8 cellular contexts compared by ENCODE assay signal in the genomic region with DNA sequence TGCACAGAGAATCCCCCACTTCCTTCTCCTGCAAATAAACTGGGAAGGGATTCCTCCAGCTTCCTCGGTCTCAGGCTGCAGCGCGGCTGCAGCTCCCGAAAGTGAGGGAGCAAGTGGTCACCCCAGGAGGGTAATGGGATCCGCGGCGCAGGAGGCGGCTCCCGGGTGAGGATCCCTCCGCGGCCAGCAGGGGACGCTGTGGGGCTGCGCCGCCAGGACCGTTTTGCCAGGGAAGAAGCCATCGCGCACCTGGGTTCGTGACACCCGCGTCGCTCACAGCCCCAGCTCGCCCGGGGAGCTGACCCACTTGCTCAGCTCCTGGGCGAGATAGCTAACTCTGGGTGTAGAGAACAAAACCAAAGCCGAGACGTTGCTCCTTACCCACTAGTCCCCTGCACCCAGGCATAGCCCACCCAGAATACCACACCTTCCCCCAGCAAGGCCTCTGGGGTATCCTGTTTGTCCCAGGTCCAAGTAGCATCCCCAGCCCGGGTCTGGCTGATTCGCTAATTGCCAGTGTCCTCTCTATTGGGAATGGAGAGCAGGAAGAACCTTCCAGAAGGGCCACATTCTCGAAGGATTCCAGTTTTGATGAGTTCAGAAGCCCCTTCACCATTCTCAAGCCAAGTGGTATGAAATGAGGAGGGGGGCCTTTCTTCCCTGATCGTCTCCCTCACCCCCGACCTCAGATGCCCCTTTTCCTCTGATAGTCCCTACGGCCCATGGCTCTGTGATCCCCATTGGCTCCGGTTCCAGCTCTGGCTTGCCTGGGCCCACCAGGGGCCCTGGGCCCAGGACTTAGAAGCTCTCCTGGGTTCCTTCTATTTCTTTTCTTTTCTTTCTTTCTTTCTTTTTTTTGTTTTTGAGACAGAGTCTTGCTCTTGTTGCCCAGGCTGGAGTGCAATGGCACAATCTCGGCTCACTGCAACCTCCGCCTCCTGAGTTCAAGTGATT. TPM values are rescaled to one million over a fixed set of nuclear protein-coding genes. Genes with fewer than 3 reads are reported as not detected.
A peak's percentile ranks its signal among the peaks of the same experiment; 100 is the strongest.
DNase-seq lines count a peak whose midpoint lies in the region; ATAC-seq and TF ChIP-seq lines count a peak whose summit lies in the region.

No MANE protein-coding gene starts in this region.

- peaks cover 0 to 9% of the 10 kb centered on the region in 2 donors for H3K4me1 ChIP-seq in lung (ENCODE audit: control insufficient read depth in 2 of 2, insufficient read depth in 2 of 2, low read length in 2 of 2)

- peak overlapping the region; percentile 67 for H3K27ac Mint-ChIP-seq in activated CD4-positive, alpha-beta T cell treated with anti-CD3 and anti-CD28 coated beads, Interleukin-2, amount 10 ng/mL, durations not matched to agents 24 days and 14 days

- DNase-seq in AG10803 (ENCODE audit: low read depth) (peak; percentile 47), NCI-H2171 (lab: John Stamatoyannopoulos, UW) (peak; percentile 57), choroid plexus epithelial cell (ENCODE audit: low read depth) (peak; percentile 58), lung (ENCODE audit: low spot score) (peak; percentile 82)
- DNase-seq in activated CD4-positive, alpha-beta T cell treated with anti-CD3 and anti-CD28 coated beads, Interleukin-2, amount 10 ng/mL, durations not matched to agents 24 days and 14 days: peak; percentile 95
- peak; percentile 48 for DNase-seq in stimulated activated CD8-positive, alpha-beta memory T cell treated with anti-CD3 and anti-CD28 coated beads, Interleukin-12 subunit alpha, Interleukin-12 subunit beta, amount 100 ng/mL, for 24 hours (ENCODE audit: extremely low read depth)

- H3K9me3 ChIP-seq in lung (ENCODE audit: control insufficient read depth in 2 of 2, insufficient read depth in 1 of 2, low read length in 1 of 2): no peaks in the 10 kb centered on the region

- no peaks in the 10 kb centered on the region for H3K27me3 ChIP-seq in lung (ENCODE audit: control insufficient read depth, insufficient read depth)

- no peaks in the 10 kb centered on the region for H3K36me3 ChIP-seq in lung (ENCODE audit: control insufficient read depth in 2 of 2, insufficient read depth in 2 of 2, low read length in 2 of 2)

- H3K27ac ChIP-seq in lung (ENCODE audit: low read depth in 1 of 2, low read length in 1 of 2): no peak overlapping the region

- H3K27me3 Mint-ChIP-seq in activated CD4-positive, alpha-beta T cell treated with anti-CD3 and anti-CD28 coated beads, Interleukin-2, amount 10 ng/mL, durations not matched to agents 24 days and 14 days: peaks cover 6% of the 10 kb centered on the region

- H3K9me3 Mint-ChIP-seq in activated CD4-positive, alpha-beta T cell treated with anti-CD3 and anti-CD28 coated beads, Interleukin-2, amount 10 ng/mL, durations not matched to agents 24 days and 14 days: no peaks in the 10 kb centered on the region

- ATAC-seq in GM21390 (IDR thresholded peaks at IDR 0.05; ENCODE audit: unreplicated experiment) (peak; percentile 50), lung (ENCODE audit: insufficient read depth, low FRiP score) (peak; percentile 80), HG03175 (IDR thresholded peaks at IDR 0.05; ENCODE audit: unreplicated experiment) (no peak)

- TF ChIP-seq CTCF in AG10803 (conservative IDR thresholded peaks at IDR 0.05; ENCODE audit: low read length) (peak; percentile 96), choroid plexus epithelial cell (conservative IDR thresholded peaks at IDR 0.05; ENCODE audit: low read depth, low read length) (peak; percentile 99), lung (IDR thresholded peaks at IDR 0.05; ENCODE audit: control extremely low read depth, extremely low read depth) (peak; percentile 98)

- peaks cover 20% of the 10 kb centered on the region for H3K4me1 Mint-ChIP-seq in activated CD4-positive, alpha-beta T cell treated with anti-CD3 and anti-CD28 coated beads, Interleukin-2, amount 10 ng/mL, durations not matched to agents 24 days and 14 days

- H3K4me3 Mint-ChIP-seq in activated CD4-positive, alpha-beta T cell treated with anti-CD3 and anti-CD28 coated beads, Interleukin-2, amount 10 ng/mL, durations not matched to agents 24 days and 14 days: peak overlapping the region; percentile 41

- intact Hi-C loops in activated CD4-positive, alpha-beta T cell treated with anti-CD3 and anti-CD28 coated beads, Interleukin-2, amount 10 ng/mL, durations not matched to agents 24 days and 14 days (cut with micrococcal nuclease): loop anchor here (1.0 kb wide), 2 partner anchors 24 to 101 kb away; no protein-coding TSS in a partner anchor

- 19 to 22% methylated on average over 35 of the region's 35 CpGs for WGBS in lung, 2 donors

- H3K4me3 ChIP-seq in AG10803 (ENCODE audit: low read length): no peak overlapping the region
- H3K4me3 ChIP-seq in choroid plexus epithelial cell (ENCODE audit: low read depth, low read length): no peak overlapping the region
- peak overlapping the region; percentile 5 for H3K4me3 ChIP-seq in lung

- H3K36me3 Mint-ChIP-seq in activated CD4-positive, alpha-beta T cell treated with anti-CD3 and anti-CD28 coated beads, Interleukin-2, amount 10 ng/mL, durations not matched to agents 24 days and 14 days (ENCODE audit: low read depth): no peaks in the 10 kb centered on the region

RNA-seq across cellular contexts. Expression of a gene that starts 14.1 kb away (rescaled TPM):
- not detected in 2 replicates for total RNA-seq in activated CD4-positive, alpha-beta T cell treated with anti-CD3 and anti-CD28 coated beads, Interleukin-2, amount 10 ng/mL, durations not matched to agents 24 days and 14 days
- total RNA-seq in lung: 10 to 100 TPM; 15.9 to 20.0 TPM
- polyA plus RNA-seq in lung: 10 to 100 TPM; 21.4 to 30.4 TPM

RNA-seq across cellular contexts. Expression of a gene that starts 16.5 kb away (rescaled TPM):
- not detected in 2 replicates for total RNA-seq in activated CD4-positive, alpha-beta T cell treated with anti-CD3 and anti-CD28 coated beads, Interleukin-2, amount 10 ng/mL, durations not matched to agents 24 days and 14 days
- 10 to 100 TPM in 1 of 2 donors, 1 to 10 TPM in 1; 3.3 to 11.3 TPM for total RNA-seq in lung
- 1 to 10 TPM; 2.0 to 7.9 TPM for polyA plus RNA-seq in lung

RNA-seq across cellular contexts. Expression of a gene that starts 22.1 kb away (rescaled TPM):
- total RNA-seq in activated CD4-positive, alpha-beta T cell treated with anti-CD3 and anti-CD28 coated beads, Interleukin-2, amount 10 ng/mL, durations not matched to agents 24 days and 14 days: 45.4 and 54.5 TPM in 2 replicates
- total RNA-seq in lung: 10 to 100 TPM; 22.7 to 56.5 TPM
- 100 to 1,000 TPM in 1 of 2 donors, 10 to 100 TPM in 1; 20.1 to 116 TPM for polyA plus RNA-seq in lung

RNA-seq across cellular contexts. Expression of a gene that starts 56.0 kb away (rescaled TPM):
- not detected in 2 replicates for total RNA-seq in activated CD4-positive, alpha-beta T cell treated with anti-CD3 and anti-CD28 coated beads, Interleukin-2, amount 10 ng/mL, durations not matched to agents 24 days and 14 days
- under 1 TPM in 1 of 2 donors, not detected in 1; 0.31 TPM for total RNA-seq in lung
- under 1 TPM in 1 of 2 donors, not detected in 1; 0.10 TPM for polyA plus RNA-seq in lung

Comparison
In these comparisons a context has a peak if more than half of its experiments do, and no peak if none do; other contexts are left out.
1. RNA of a gene that starts 14.1 kb away (total RNA-seq): 15.9 to 20.0 TPM in lung; not detected in activated CD4-positive, alpha-beta T cell treated with anti-CD3 and anti-CD28 coated beads, Interleukin-2, amount 10 ng/mL, durations not matched to agents 24 days and 14 days; every median in the first group is over 10 times any median in the second.
2. Peak in every context shown above with its lines, with median percentiles within 50 percentile points of each other: DNase-seq and CTCF ChIP-seq.